1 cellular context compared by ENCODE assay signal in the genomic region with DNA sequence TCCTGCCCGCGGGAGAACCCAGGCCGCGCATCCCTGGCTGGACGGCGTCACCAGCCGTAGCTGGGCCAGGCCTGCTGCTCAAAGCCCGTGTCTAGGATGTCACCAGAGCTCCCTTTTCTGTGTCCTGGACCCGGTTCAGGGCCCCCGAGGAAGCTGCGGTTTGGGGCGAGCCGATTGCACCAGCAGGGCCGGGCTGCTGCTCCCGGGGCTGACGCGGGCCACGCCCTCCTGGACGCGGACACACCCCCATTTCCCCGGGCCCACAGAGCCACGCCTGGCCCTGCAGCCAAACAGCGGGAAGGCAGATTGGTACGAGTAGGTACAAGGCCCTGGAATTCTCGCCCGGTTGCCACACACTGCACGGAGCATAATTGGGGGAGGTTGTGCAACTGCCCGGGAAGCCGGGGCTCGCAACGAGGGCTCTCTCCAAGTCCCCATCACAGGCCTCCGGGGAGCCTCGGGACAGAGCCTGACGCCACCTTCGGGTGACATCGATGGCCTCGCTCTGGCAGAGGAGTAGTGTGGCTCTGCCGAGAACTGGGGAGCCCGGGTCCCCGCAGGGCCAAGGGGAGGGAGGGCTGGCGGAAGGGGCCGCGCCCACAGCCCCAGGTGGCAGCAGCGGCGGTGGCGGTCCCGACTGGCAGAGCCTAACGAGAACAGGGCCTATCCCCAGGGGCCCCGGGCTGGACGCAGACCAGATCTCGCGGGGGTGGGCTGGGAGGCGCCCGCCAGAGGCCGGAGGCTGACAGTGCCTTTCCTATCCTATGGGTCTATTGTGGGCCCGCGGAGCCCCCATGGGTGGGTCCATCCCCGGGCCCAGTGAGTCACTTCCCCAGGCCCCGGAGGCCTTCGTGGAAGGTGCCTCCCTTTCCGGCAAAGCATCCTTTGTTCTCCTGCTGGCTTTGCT.
TF ChIP-seq lines count a peak whose summit lies in the region.

No MANE protein-coding gene starts in this region.

TF ChIP-seq in H1, 55 proteins besides CTCF, POLR2A, EP300 and RAD21 (continued from another document):
- TF ChIP-seq BACH1 (IDR thresholded peaks at IDR 0.05; ENCODE audit: low read length) (no peak; the same call in 1 of the 2 replicates), KDM4A (IDR thresholded peaks at IDR 0.05; ENCODE audit: low read depth, low read length, severe bottlenecking) (peak; percentile 59), SIN3A (conservative IDR thresholded peaks at IDR 0.05 in 1 of 2, IDR thresholded peaks at IDR 0.05 in 1 of 2; ENCODE audit: low read depth in 1 of 2, low read length in 2 of 2) (peak in 1 of 2 experiments; percentile 55; a peak in 1 of 4 replicates), NRF1 (IDR thresholded peaks at IDR 0.05; ENCODE audit: low read depth, low read length) (no peak), CHD2 (IDR thresholded peaks at IDR 0.05; ENCODE audit: low read length) (no peak), RFX5 (IDR thresholded peaks at IDR 0.05; ENCODE audit: borderline replicate concordance, low read depth, low read length) (no peak), CBX8 (IDR thresholded peaks at IDR 0.05; ENCODE audit: borderline replicate concordance, low read depth, low read length) (no peak), ASH2L (IDR thresholded peaks at IDR 0.05; ENCODE audit: low read length) (no peak), EZH2 (IDR thresholded peaks at IDR 0.05; ENCODE audit: low read depth, low read length, severe bottlenecking) (no peak), MAFK (IDR thresholded peaks at IDR 0.05; ENCODE audit: low read depth, low read length) (no peak), FOSL1 (IDR thresholded peaks at IDR 0.05; ENCODE audit: insufficient read depth, low read depth, low read length) (no peak), SP2 (IDR thresholded peaks at IDR 0.05; ENCODE audit: low read length) (no peak), SP1 (IDR thresholded peaks at IDR 0.05; ENCODE audit: low read depth, low read length) (no peak), CBX5 (IDR thresholded peaks at IDR 0.05; ENCODE audit: low read depth, low read length) (no peak), SRF (IDR thresholded peaks at IDR 0.05; ENCODE audit: low read depth, low read length) (no peak), POU5F1 (IDR thresholded peaks at IDR 0.05; ENCODE audit: low read depth, low read length) (no peak), TCF12 (IDR thresholded peaks at IDR 0.05; ENCODE audit: low read depth, low read length) (no peak), JUND (IDR thresholded peaks at IDR 0.05; ENCODE audit: low read length) (no peak), GABPA (IDR thresholded peaks at IDR 0.05; ENCODE audit: borderline replicate concordance, insufficient read depth, low read length) (no peak)
- TF ChIP-seq, protein P1, sequence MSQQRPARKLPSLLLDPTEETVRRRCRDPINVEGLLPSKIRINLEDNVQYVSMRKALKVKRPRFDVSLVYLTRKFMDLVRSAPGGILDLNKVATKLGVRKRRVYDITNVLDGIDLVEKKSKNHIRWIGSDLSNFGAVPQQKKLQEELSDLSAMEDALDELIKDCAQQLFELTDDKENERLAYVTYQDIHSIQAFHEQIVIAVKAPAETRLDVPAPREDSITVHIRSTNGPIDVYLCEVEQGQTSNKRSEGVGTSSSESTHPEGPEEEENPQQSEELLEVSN (IDR thresholded peaks at IDR 0.05), result 0 out of 2 replicates have a peak, but pooled peaks have one; percentile 37
- TF ChIP-seq, protein P2, sequence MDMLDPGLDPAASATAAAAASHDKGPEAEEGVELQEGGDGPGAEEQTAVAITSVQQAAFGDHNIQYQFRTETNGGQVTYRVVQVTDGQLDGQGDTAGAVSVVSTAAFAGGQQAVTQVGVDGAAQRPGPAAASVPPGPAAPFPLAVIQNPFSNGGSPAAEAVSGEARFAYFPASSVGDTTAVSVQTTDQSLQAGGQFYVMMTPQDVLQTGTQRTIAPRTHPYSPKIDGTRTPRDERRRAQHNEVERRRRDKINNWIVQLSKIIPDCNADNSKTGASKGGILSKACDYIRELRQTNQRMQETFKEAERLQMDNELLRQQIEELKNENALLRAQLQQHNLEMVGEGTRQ (IDR thresholded peaks at IDR 0.05; ENCODE audit: low read length), result no peak
- TF ChIP-seq, protein P3, sequence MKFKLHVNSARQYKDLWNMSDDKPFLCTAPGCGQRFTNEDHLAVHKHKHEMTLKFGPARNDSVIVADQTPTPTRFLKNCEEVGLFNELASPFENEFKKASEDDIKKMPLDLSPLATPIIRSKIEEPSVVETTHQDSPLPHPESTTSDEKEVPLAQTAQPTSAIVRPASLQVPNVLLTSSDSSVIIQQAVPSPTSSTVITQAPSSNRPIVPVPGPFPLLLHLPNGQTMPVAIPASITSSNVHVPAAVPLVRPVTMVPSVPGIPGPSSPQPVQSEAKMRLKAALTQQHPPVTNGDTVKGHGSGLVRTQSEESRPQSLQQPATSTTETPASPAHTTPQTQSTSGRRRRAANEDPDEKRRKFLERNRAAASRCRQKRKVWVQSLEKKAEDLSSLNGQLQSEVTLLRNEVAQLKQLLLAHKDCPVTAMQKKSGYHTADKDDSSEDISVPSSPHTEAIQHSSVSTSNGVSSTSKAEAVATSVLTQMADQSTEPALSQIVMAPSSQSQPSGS (IDR thresholded peaks at IDR 0.05; ENCODE audit: low read length), result no peak
- TF ChIP-seq, protein P4, sequence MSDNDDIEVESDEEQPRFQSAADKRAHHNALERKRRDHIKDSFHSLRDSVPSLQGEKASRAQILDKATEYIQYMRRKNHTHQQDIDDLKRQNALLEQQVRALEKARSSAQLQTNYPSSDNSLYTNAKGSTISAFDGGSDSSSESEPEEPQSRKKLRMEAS (IDR thresholded peaks at IDR 0.05), result peak; percentile 55
